18 cellular contexts compared by ENCODE assay signal in genomic region chr3:194715022-194715800, GRCh38. TPM values are rescaled to one million over a fixed set of nuclear protein-coding genes. Genes with fewer than 3 reads are reported as not detected.
DNase-seq lines count a peak whose midpoint lies in the region; ATAC-seq, FAIRE-seq and TF ChIP-seq lines count a peak whose summit lies in the region.
"Had no signal": no experiment of that assay in that cellular context is flagged by ENCODE, and none has a peak within 500 bp of the region (broad histone marks: within the 10 kb centered on the region; RNA-seq: fewer than 3 reads in every experiment).

No MANE protein-coding gene starts in this region.

- POLR2A ChIA-PET in RWPE1 (lab: Yijun Ruan, JAX; ENCODE audit: low non-redundant PET) (no interaction called here), endothelial cell of umbilical vein (lab: Charles Lee) (no interaction called here)

- no peaks in the 10 kb centered on the region for H4K20me1 ChIP-seq in endothelial cell of umbilical vein (replicated peaks; ENCODE audit: control insufficient read depth, extremely low read depth, insufficient read depth, low read length)

- FAIRE-seq in endothelial cell of umbilical vein (lab: Jason Lieb, UNC), result peak; percentile 76

- TF ChIP-seq POLR2A in endothelial cell of umbilical vein (IDR thresholded peaks at IDR 0.05; ENCODE audit: low read depth, low read length), result no peak

- TF ChIP-seq CTCF in RWPE1 (conservative IDR thresholded peaks at IDR 0.05; ENCODE audit: low read depth) (no peak), endothelial cell of umbilical vein (IDR thresholded peaks at IDR 0.05; ENCODE audit: extremely low read depth in 1 of 2, insufficient read depth in 1 of 2, low read depth in 1 of 2, low read length in 2 of 2) (no peak), GM13976 (IDR thresholded peaks at IDR 0.05; ENCODE audit: borderline replicate concordance, control extremely low read depth, extremely low read depth, insufficient read depth, missing control alignments) (no peak)

- H3K27ac ChIP-seq in RWPE1 (no peak overlapping the region), endothelial cell of umbilical vein (ENCODE audit: insufficient read depth, low read depth, low read length) (peak overlapping the region; percentile 52)
- H3K27ac ChIP-seq: spleen, thyroid gland had no signal

- peak; percentile 35 for DNase-seq in NCI-H345 (lab: John Stamatoyannopoulos, UW)
- no peak for DNase-seq in NCI-H345 treated with DMSO at 0.1 percent for 48 hours (lab: John Stamatoyannopoulos, UW; ENCODE audit: unreplicated experiment)
- peak; percentile 30 for DNase-seq in RWPE1 (ENCODE audit: low spot score)
- peak; percentile 80 for DNase-seq in endothelial cell of umbilical vein (ENCODE audit: low read depth, low spot score)
- DNase-seq in pulmonary artery endothelial cell (ENCODE audit: low read depth, low spot score), result peak; percentile 70
- no peak for DNase-seq in GM13976 (ENCODE audit: low spot score)
- DNase-seq in hepatic stellate cell (ENCODE audit: low spot score), result no peak
- DNase-seq: activated CD4-positive, alpha-beta T cell treated with anti-CD3 and anti-CD28 coated beads for 36 hours; activated effector memory CD4-positive, alpha-beta T cell treated with anti-CD3 and anti-CD28 coated beads, Interleukin-2, amount 50 U/mL, for 16 hours; central memory CD4-positive, alpha-beta T cell; erythroblast; Kasumi-1; NCI-H187 treated with DMSO at 0.1 percent for 48 hours; occipital lobe; spleen; thyroid gland had no signal

- BruUV-seq in endothelial cell of umbilical vein (replicated peaks; lab: Mats Ljungman, UMichigan), result no TSS peak

- no peaks in the 10 kb centered on the region for H3K36me3 ChIP-seq in endothelial cell of umbilical vein (ENCODE audit: control insufficient read depth in 2 of 2, extremely low read depth in 1 of 2, insufficient read depth in 2 of 2, low read length in 2 of 2)
- H3K36me3 ChIP-seq: spleen, thyroid gland had no signal

- H3K79me2 ChIP-seq in endothelial cell of umbilical vein (ENCODE audit: control insufficient read depth, insufficient read depth, low read length), result no peaks in the 10 kb centered on the region

- H2AFZ ChIP-seq in endothelial cell of umbilical vein (ENCODE audit: low read depth, low read length), result no peak overlapping the region

- ATAC-seq in HG03469 (IDR thresholded peaks at IDR 0.05; ENCODE audit: unreplicated experiment), result no peak
- ATAC-seq: activated CD4-positive, alpha-beta T cell treated with anti-CD3 and anti-CD28 coated beads for 36 hours had no signal

- dilution Hi-C loops in endothelial cell of umbilical vein (cut with MboI; ENCODE audit: extremely low pct_ligation_motif_present, low sequenced_read_pairs), result no loop called here

- in situ Hi-C loops in GM13976 (cut with MboI; ENCODE audit: low sequenced_read_pairs, unreplicated experiment), result no loop called here

- no peaks in the 10 kb centered on the region for H3K27me3 ChIP-seq in endothelial cell of umbilical vein (ENCODE audit: control insufficient read depth in 2 of 2, insufficient read depth in 2 of 2, low read length in 2 of 2)
- H3K27me3 ChIP-seq: spleen, thyroid gland had no signal

- peaks cover 25% of the 10 kb centered on the region for H3K4me1 ChIP-seq in endothelial cell of umbilical vein (ENCODE audit: control insufficient read depth, extremely low read depth, insufficient read depth, low read length)

- CTCF ChIA-PET in RWPE1 (lab: Yijun Ruan, JAX), result no interaction called here
- CTCF ChIA-PET in endothelial cell of umbilical vein (lab: Charles Lee), result interaction anchor here (0.6 to 1.4 kb wide), 5 partner anchors 9 to 216 kb away, joined by 3 to 4 read pairs (median 3); no protein-coding TSS in a partner anchor

- H3K9me1 ChIP-seq in endothelial cell of umbilical vein (replicated peaks; ENCODE audit: control insufficient read depth, extremely low read depth, insufficient read depth, low read length), result no peaks in the 10 kb centered on the region

- no peak overlapping the region for H3K4me3 ChIP-seq in endothelial cell of umbilical vein (replicated peaks in 1 of 3; ENCODE audit: insufficient read depth in 1 of 3, low read depth in 1 of 3, low read length in 3 of 3)
- H3K4me3 ChIP-seq: lung, spleen, thyroid gland had no signal

- H3K4me2 ChIP-seq in endothelial cell of umbilical vein (ENCODE audit: insufficient read depth, low read length), result no peak overlapping the region

- no peaks in the 10 kb centered on the region for H3K9me3 ChIP-seq in endothelial cell of umbilical vein (replicated peaks; ENCODE audit: control insufficient read depth, insufficient read depth, low read length)
- H3K9me3 ChIP-seq: spleen, thyroid gland had no signal

- intact Hi-C loops in endothelial cell of umbilical vein (cut with micrococcal nuclease), result loop anchor here (1.0 kb wide), 2 partner anchors 26 to 215 kb away; no protein-coding TSS in a partner anchor

- no peak overlapping the region for H3K9ac ChIP-seq in endothelial cell of umbilical vein (replicated peaks; ENCODE audit: extremely low read depth, insufficient read depth, low read length)

TF ChIP-seq in endothelial cell of umbilical vein, 7 proteins besides CTCF, POLR2A, EP300 and RAD21:
- TF ChIP-seq FOS (IDR thresholded peaks at IDR 0.05; ENCODE audit: borderline replicate concordance, insufficient read depth, low read length) (peak; percentile 26), EZH2 (IDR thresholded peaks at IDR 0.05; ENCODE audit: borderline replicate concordance, low read depth, low read length, severe bottlenecking) (no peak), JUN (IDR thresholded peaks at IDR 0.05; ENCODE audit: borderline replicate concordance, insufficient read depth, insufficient read length, low read depth) (peak; percentile 80)

RNA-seq across cellular contexts. Expression of gene FAM43A, which starts 29.5 kb away (rescaled TPM):
- total RNA-seq in endothelial cell of umbilical vein (246 and 307 TPM in 2 replicates), pulmonary artery endothelial cell (170 and 181 TPM in 2 replicates)
- polyA plus RNA-seq in endothelial cell of umbilical vein, result 244 and 316 TPM in 2 replicates
- 143 and 265 TPM in 2 replicates for polyA plus RNA-seq in endothelial cell of umbilical vein (2011; cell fraction: cytosol; rRNA removed)
- 173 and 198 TPM in 2 replicates for polyA plus RNA-seq in endothelial cell of umbilical vein (2011; cell fraction: nucleus; rRNA removed)
- polyA plus RNA-seq in endothelial cell of umbilical vein (2012), result 105 and 115 TPM in 2 replicates
- polyA minus RNA-seq in endothelial cell of umbilical vein, result 94.3 and 128 TPM in 2 replicates
- polyA minus RNA-seq in endothelial cell of umbilical vein (2011; cell fraction: cytosol; rRNA and poly(A)+ RNA removed), result 3.8 TPM
- 53.5 and 134 TPM in 2 replicates for polyA minus RNA-seq in endothelial cell of umbilical vein (2011; cell fraction: nucleus; rRNA and poly(A)+ RNA removed)

RNA-seq across cellular contexts. Expression of gene LSG1, which starts 43.2 kb away (rescaled TPM):
- total RNA-seq in endothelial cell of umbilical vein (48.3 and 52.7 TPM in 2 replicates), pulmonary artery endothelial cell (75.0 and 86.9 TPM in 2 replicates)
- polyA plus RNA-seq in endothelial cell of umbilical vein, result 47.1 and 50.0 TPM in 2 replicates
- 35.2 and 39.4 TPM in 2 replicates for polyA plus RNA-seq in endothelial cell of umbilical vein (2011; cell fraction: cytosol; rRNA removed)
- 263 and 312 TPM in 2 replicates for polyA plus RNA-seq in endothelial cell of umbilical vein (2011; cell fraction: nucleus; rRNA removed)
- polyA plus RNA-seq in endothelial cell of umbilical vein (2012), result 29.2 and 52.6 TPM in 2 replicates
- polyA minus RNA-seq in endothelial cell of umbilical vein, result 86.6 and 130 TPM in 2 replicates
- polyA minus RNA-seq in endothelial cell of umbilical vein (2011; cell fraction: cytosol; rRNA and poly(A)+ RNA removed), result 33.1 TPM
- 95.1 and 134 TPM in 2 replicates for polyA minus RNA-seq in endothelial cell of umbilical vein (2011; cell fraction: nucleus; rRNA and poly(A)+ RNA removed)

Comparison
In these comparisons a context has a peak if more than half of its experiments do, and no peak if none do; other contexts are left out.
1. DNase-seq: peak in NCI-H345 (single experiment), RWPE1 (single experiment), endothelial cell of umbilical vein (single experiment) and pulmonary artery endothelial cell (single experiment); none in NCI-H345 treated with DMSO at 0.1 percent for 48 hours (single experiment), GM13976 (single experiment) and hepatic stellate cell (single experiment).